1 cellular context compared by ENCODE assay signal in the genomic region with DNA sequence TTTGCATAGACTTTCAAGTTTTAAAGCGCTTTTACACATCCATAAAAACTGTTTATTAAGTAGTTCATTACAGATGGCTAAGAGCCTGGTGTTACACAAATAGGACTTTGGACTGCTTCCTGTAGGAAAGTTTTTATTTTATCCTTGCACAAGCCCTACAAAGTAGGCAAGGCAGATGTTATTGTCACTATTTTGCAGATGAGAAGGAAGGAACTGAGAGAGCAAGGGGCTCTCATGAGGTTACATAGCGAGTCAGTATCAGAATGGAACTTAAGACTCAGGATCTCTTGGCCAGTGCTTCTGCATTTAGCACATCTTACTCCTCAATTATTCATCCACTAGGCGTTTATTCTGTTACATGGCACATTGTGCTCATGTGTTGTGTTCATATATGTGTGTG.
TF ChIP-seq lines count a peak whose summit lies in the region.

No MANE protein-coding gene starts in this region.

TF ChIP-seq in HepG2, 621 proteins besides CTCF, POLR2A, EP300 and RAD21:
- TF ChIP-seq KDM6A (CRISPR knock-in tag; IDR thresholded peaks at IDR 0.05; ENCODE audit: low read depth) = peak; percentile 19; the same call in 1 of the 2 replicates
- TF ChIP-seq CEBPB (IDR thresholded peaks at IDR 0.05; ENCODE audit: borderline replicate concordance, low read depth, low read length) = peak; percentile 59; the same call in 1 of the 2 replicates
- no peak for TF ChIP-seq FOXO1 (CRISPR knock-in tag; IDR thresholded peaks at IDR 0.05)
- peak; percentile 37; the same call in 1 of the 2 replicates for TF ChIP-seq ZKSCAN8 (CRISPR knock-in tag; IDR thresholded peaks at IDR 0.05; ENCODE audit: borderline replicate concordance)
- TF ChIP-seq GATAD2A (CRISPR knock-in tag; IDR thresholded peaks at IDR 0.05) = peak; percentile 56; the same call in 1 of the 2 replicates
- TF ChIP-seq, protein P1, sequence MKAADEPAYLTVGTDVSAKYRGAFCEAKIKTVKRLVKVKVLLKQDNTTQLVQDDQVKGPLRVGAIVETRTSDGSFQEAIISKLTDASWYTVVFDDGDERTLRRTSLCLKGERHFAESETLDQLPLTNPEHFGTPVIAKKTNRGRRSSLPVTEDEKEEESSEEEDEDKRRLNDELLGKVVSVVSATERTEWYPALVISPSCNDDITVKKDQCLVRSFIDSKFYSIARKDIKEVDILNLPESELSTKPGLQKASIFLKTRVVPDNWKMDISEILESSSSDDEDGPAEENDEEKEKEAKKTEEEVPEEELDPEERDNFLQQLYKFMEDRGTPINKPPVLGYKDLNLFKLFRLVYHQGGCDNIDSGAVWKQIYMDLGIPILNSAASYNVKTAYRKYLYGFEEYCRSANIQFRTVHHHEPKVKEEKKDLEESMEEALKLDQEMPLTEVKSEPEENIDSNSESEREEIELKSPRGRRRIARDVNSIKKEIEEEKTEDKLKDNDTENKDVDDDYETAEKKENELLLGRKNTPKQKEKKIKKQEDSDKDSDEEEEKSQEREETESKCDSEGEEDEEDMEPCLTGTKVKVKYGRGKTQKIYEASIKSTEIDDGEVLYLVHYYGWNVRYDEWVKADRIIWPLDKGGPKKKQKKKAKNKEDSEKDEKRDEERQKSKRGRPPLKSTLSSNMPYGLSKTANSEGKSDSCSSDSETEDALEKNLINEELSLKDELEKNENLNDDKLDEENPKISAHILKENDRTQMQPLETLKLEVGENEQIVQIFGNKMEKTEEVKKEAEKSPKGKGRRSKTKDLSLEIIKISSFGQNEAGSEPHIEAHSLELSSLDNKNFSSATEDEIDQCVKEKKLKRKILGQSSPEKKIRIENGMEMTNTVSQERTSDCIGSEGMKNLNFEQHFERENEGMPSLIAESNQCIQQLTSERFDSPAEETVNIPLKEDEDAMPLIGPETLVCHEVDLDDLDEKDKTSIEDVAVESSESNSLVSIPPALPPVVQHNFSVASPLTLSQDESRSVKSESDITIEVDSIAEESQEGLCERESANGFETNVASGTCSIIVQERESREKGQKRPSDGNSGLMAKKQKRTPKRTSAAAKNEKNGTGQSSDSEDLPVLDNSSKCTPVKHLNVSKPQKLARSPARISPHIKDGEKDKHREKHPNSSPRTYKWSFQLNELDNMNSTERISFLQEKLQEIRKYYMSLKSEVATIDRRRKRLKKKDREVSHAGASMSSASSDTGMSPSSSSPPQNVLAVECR (CRISPR knock-in tag; IDR thresholded peaks at IDR 0.05; ENCODE audit: borderline replicate concordance) = no peak
- TF ChIP-seq SAP130 (CRISPR knock-in tag; IDR thresholded peaks at IDR 0.05; ENCODE audit: low read depth) = peak; percentile 36; the same call in 1 of the 2 replicates
- TF ChIP-seq, protein P2, sequence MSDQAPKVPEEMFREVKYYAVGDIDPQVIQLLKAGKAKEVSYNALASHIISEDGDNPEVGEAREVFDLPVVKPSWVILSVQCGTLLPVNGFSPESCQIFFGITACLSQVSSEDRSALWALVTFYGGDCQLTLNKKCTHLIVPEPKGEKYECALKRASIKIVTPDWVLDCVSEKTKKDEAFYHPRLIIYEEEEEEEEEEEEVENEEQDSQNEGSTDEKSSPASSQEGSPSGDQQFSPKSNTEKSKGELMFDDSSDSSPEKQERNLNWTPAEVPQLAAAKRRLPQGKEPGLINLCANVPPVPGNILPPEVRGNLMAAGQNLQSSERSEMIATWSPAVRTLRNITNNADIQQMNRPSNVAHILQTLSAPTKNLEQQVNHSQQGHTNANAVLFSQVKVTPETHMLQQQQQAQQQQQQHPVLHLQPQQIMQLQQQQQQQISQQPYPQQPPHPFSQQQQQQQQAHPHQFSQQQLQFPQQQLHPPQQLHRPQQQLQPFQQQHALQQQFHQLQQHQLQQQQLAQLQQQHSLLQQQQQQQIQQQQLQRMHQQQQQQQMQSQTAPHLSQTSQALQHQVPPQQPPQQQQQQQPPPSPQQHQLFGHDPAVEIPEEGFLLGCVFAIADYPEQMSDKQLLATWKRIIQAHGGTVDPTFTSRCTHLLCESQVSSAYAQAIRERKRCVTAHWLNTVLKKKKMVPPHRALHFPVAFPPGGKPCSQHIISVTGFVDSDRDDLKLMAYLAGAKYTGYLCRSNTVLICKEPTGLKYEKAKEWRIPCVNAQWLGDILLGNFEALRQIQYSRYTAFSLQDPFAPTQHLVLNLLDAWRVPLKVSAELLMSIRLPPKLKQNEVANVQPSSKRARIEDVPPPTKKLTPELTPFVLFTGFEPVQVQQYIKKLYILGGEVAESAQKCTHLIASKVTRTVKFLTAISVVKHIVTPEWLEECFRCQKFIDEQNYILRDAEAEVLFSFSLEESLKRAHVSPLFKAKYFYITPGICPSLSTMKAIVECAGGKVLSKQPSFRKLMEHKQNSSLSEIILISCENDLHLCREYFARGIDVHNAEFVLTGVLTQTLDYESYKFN (CRISPR knock-in tag; conservative IDR thresholded peaks at IDR 0.05) = peak; percentile 62
- peak; percentile 57; the same call in 1 of the 2 replicates for TF ChIP-seq NCOR1 (IDR thresholded peaks at IDR 0.05; ENCODE audit: borderline replicate concordance, low read length)
- TF ChIP-seq SATB2 (CRISPR knock-in tag; IDR thresholded peaks at IDR 0.05) = peak; percentile 52; the same call in 1 of the 2 replicates
- TF ChIP-seq CEBPG (CRISPR knock-in tag; IDR thresholded peaks at IDR 0.05) = peak; percentile 55; the same call in 1 of the 2 replicates
- TF ChIP-seq U2AF1 (optimal IDR thresholded peaks at IDR 0.05; ENCODE audit: low read depth, low read length) = no peak
- TF ChIP-seq HNF4A (CRISPR knock-in tag; IDR thresholded peaks at IDR 0.05) = peak; percentile 75
- 0 out of 2 replicates have a peak, but pooled peaks have one; percentile 23 for TF ChIP-seq ELF3 (CRISPR knock-in tag; IDR thresholded peaks at IDR 0.05)
- TF ChIP-seq THAP11 (CRISPR knock-in tag; IDR thresholded peaks at IDR 0.05) = peak; percentile 52; the same call in 1 of the 2 replicates
- no peak for TF ChIP-seq ZFX (CRISPR knock-in tag; IDR thresholded peaks at IDR 0.05; ENCODE audit: low read depth)
- TF ChIP-seq FOXA3 (CRISPR knock-in tag; IDR thresholded peaks at IDR 0.05) = peak; percentile 42; the same call in 1 of the 2 replicates
- TF ChIP-seq MED1 (CRISPR knock-in tag; IDR thresholded peaks at IDR 0.05) = peak; percentile 32; the same call in 1 of the 2 replicates
- TF ChIP-seq, protein P3, sequence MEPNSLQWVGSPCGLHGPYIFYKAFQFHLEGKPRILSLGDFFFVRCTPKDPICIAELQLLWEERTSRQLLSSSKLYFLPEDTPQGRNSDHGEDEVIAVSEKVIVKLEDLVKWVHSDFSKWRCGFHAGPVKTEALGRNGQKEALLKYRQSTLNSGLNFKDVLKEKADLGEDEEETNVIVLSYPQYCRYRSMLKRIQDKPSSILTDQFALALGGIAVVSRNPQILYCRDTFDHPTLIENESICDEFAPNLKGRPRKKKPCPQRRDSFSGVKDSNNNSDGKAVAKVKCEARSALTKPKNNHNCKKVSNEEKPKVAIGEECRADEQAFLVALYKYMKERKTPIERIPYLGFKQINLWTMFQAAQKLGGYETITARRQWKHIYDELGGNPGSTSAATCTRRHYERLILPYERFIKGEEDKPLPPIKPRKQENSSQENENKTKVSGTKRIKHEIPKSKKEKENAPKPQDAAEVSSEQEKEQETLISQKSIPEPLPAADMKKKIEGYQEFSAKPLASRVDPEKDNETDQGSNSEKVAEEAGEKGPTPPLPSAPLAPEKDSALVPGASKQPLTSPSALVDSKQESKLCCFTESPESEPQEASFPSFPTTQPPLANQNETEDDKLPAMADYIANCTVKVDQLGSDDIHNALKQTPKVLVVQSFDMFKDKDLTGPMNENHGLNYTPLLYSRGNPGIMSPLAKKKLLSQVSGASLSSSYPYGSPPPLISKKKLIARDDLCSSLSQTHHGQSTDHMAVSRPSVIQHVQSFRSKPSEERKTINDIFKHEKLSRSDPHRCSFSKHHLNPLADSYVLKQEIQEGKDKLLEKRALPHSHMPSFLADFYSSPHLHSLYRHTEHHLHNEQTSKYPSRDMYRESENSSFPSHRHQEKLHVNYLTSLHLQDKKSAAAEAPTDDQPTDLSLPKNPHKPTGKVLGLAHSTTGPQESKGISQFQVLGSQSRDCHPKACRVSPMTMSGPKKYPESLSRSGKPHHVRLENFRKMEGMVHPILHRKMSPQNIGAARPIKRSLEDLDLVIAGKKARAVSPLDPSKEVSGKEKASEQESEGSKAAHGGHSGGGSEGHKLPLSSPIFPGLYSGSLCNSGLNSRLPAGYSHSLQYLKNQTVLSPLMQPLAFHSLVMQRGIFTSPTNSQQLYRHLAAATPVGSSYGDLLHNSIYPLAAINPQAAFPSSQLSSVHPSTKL (CRISPR knock-in tag; IDR thresholded peaks at IDR 0.05) = peak; percentile 60; the same call in 1 of the 2 replicates
- no peak for TF ChIP-seq CENPT (CRISPR knock-in tag; IDR thresholded peaks at IDR 0.05; ENCODE audit: low read depth)
